ENCODE assay signal across 17 cellular contexts in genomic region chr2:121084137-121084680, GRCh38.
DNase-seq lines count a peak whose midpoint lies in the region; FAIRE-seq and TF ChIP-seq lines count a peak whose summit lies in the region.
"Had no signal": no experiment of that assay in that cellular context is flagged by ENCODE, and none has a peak within 500 bp of the region (broad histone marks: within the 10 kb centered on the region; RNA-seq: fewer than 3 reads in every experiment).

No MANE protein-coding gene starts in this region.

- H2BK120ac ChIP-seq in neuronal stem cell (ENCODE audit: low read depth, low read length) = no peak overlapping the region

- H3K9me3 ChIP-seq in HEK293 (ENCODE audit: control insufficient read depth, insufficient read depth, low read depth, low read length) (no peaks in the 10 kb centered on the region), neuronal stem cell (replicated peaks in 1 of 2; ENCODE audit: control insufficient read depth in 2 of 2, insufficient read depth in 1 of 2, low read depth in 1 of 2, low read length in 2 of 2) (no peaks in the 10 kb centered on the region)
- H3K9me3 ChIP-seq: BLaER1 treated with 17β-estradiol and CSF1 and Interleukin-3, amounts not matched to agents 10 nM and 100 nM; SJSA1 had no signal

- no peak overlapping the region for H3K4ac ChIP-seq in neuronal stem cell (ENCODE audit: low read length)

- no peak overlapping the region for H2BK12ac ChIP-seq in neuronal stem cell (ENCODE audit: low read length)

- no peak overlapping the region for H2BK15ac ChIP-seq in neuronal stem cell (ENCODE audit: low read length)

- TF ChIP-seq CTCF in HEK293 (tag by site-specific recombination; IDR thresholded peaks at IDR 0.05) = no peak
- TF ChIP-seq CTCF in bronchial epithelial cell (IDR thresholded peaks at IDR 0.05; ENCODE audit: insufficient read depth, low read length, severe bottlenecking) = no peak

- H3K79me1 ChIP-seq in neuronal stem cell (ENCODE audit: low read depth, low read length) = no peaks in the 10 kb centered on the region

- H3K9ac ChIP-seq in neuronal stem cell (ENCODE audit: low read depth, low read length, poor library complexity) = no peak overlapping the region
- H3K9ac ChIP-seq: BLaER1 treated with 17β-estradiol and CSF1 and Interleukin-3, amounts not matched to agents 10 nM and 100 nM had no signal

- no peak overlapping the region for H2AK5ac ChIP-seq in neuronal stem cell (ENCODE audit: low read depth, low read length)

- DNase-seq in DMS79 (lab: John Stamatoyannopoulos, UW) = peak; percentile 81
- DNase-seq in bronchial epithelial cell (ENCODE audit: low read depth) = peak; percentile 31
- DNase-seq in neuronal stem cell (ENCODE audit: low spot score) = no peak
- no peak for DNase-seq in NCI-H510A treated with DMSO at 0.1 percent for 48 hours (lab: John Stamatoyannopoulos, UW)
- no peak for DNase-seq in germinal center (ENCODE audit: low spot score)
- DNase-seq in RKO (ENCODE audit: low spot score) = no peak
- DNase-seq in NAMALWA (ENCODE audit: low spot score) = no peak
- DNase-seq: CD4-positive, alpha-beta T cell; NCI-H1092 treated with DMSO at 0.1 percent for 48 hours; NCI-H1436 treated with DMSO at 0.1 percent for 48 hours; NCI-H187 treated with DMSO at 0.1 percent for 48 hours; T-cell had no signal

- H3K4me2 ChIP-seq in neuronal stem cell (ENCODE audit: insufficient read depth, low read length, poor library complexity, severe bottlenecking) = no peak overlapping the region
- H3K4me2 ChIP-seq: BLaER1 treated with 17β-estradiol and CSF1 and Interleukin-3, amounts not matched to agents 10 nM and 100 nM had no signal

- no peaks in the 10 kb centered on the region for H3K4me1 ChIP-seq in HEK293 (ENCODE audit: control insufficient read depth, insufficient read depth, low read length)
- no peaks in the 10 kb centered on the region for H3K4me1 ChIP-seq in neuronal stem cell (ENCODE audit: control insufficient read depth in 2 of 2, insufficient read depth in 1 of 2, low read depth in 1 of 2, low read length in 2 of 2)
- H3K4me1 ChIP-seq: SJSA1 had no signal

- H3K27me3 ChIP-seq in bronchial epithelial cell (ENCODE audit: control insufficient read depth, insufficient read depth, low read length) = peaks cover 2% of the 10 kb centered on the region
- peaks cover 0 to 14% (median 4%) of the 10 kb centered on the region in 3 experiments for H3K27me3 ChIP-seq in neuronal stem cell (ENCODE audit: control insufficient read depth in 3 of 3, insufficient read depth in 3 of 3, low read depth in 1 of 3, low read length in 3 of 3)
- H3K27me3 ChIP-seq: BLaER1 treated with 17β-estradiol and CSF1 and Interleukin-3, amounts not matched to agents 10 nM and 100 nM; SJSA1 had no signal

- H3K36me3 ChIP-seq in HEK293 (ENCODE audit: control insufficient read depth in 2 of 2, insufficient read depth in 1 of 2, low read length in 2 of 2) (no peaks in the 10 kb centered on the region), bronchial epithelial cell (ENCODE audit: control insufficient read depth, insufficient read depth, low read length) (no peaks in the 10 kb centered on the region), neuronal stem cell (replicated peaks in 1 of 2; ENCODE audit: control insufficient read depth in 2 of 2, insufficient read depth in 2 of 2, low read length in 2 of 2) (no peaks in the 10 kb centered on the region)
- H3K36me3 ChIP-seq: BLaER1 treated with 17β-estradiol and CSF1 and Interleukin-3, amounts not matched to agents 10 nM and 100 nM; SJSA1 had no signal

- H4K91ac ChIP-seq in neuronal stem cell (ENCODE audit: low read depth, low read length, poor library complexity) = no peak overlapping the region

- no peak overlapping the region for H2BK5ac ChIP-seq in neuronal stem cell (ENCODE audit: low read length)

- H3K4me3 ChIP-seq in HEK293 (ENCODE audit: low read depth, low read length) = no peak overlapping the region
- H3K4me3 ChIP-seq in bronchial epithelial cell (ENCODE audit: low read depth, low read length) = no peak overlapping the region
- H3K4me3 ChIP-seq in neuronal stem cell (ENCODE audit: low read length in 2 of 2) = no peak overlapping the region
- H3K4me3 ChIP-seq: BLaER1 treated with 17β-estradiol and CSF1 and Interleukin-3, amounts not matched to agents 10 nM and 100 nM; SJSA1 had no signal

- H3K23ac ChIP-seq in neuronal stem cell (ENCODE audit: low read depth, low read length, poor library complexity) = no peak overlapping the region

- H3K27ac ChIP-seq in HEK293 (ENCODE audit: extremely low read depth, low read depth, low read length) = no peak overlapping the region
- no peak overlapping the region for H3K27ac ChIP-seq in neuronal stem cell (replicated peaks; ENCODE audit: low read length)
- H3K27ac ChIP-seq: BLaER1 treated with 17β-estradiol and CSF1 and Interleukin-3, amounts not matched to agents 10 nM and 100 nM; SJSA1 had no signal

- peak overlapping the region; percentile 19 for H3K18ac ChIP-seq in neuronal stem cell (ENCODE audit: low read length)

- WGBS in neuronal stem cell (ENCODE audit: extremely low coverage in 2 of 2, insufficient read length in 2 of 2, insufficient replicate concordance in 1 of 2), 2 donors = no CpG with 5 or more reads among the region's 15 CpGs

- no peak overlapping the region for H4K8ac ChIP-seq in neuronal stem cell (ENCODE audit: low read depth, low read length)

- no peak for FAIRE-seq in bronchial epithelial cell (lab: Jason Lieb, UNC)
- FAIRE-seq: A204.1, GM12892 had no signal

- POLR2A ChIA-PET in HEK293 (lab: Yijun Ruan, JAX) = interaction anchor here (0.5 to 0.6 kb wide), 2 partner anchors 287 to 565 kb away, joined by 3 to 6 read pairs; partner anchors contain the start of gene CLASP1

- no peak overlapping the region for H2AFZ ChIP-seq in neuronal stem cell (ENCODE audit: low read length)

- CTCF ChIA-PET in HEK293 (lab: Yijun Ruan, JAX) = interaction anchor here (0.6 to 4.6 kb wide), 14 partner anchors 8 to 1740 kb away, joined by 3 to 38 read pairs (median 4); no protein-coding TSS in a partner anchor

- H3K14ac ChIP-seq in neuronal stem cell (ENCODE audit: low read length) = no peak overlapping the region

TF ChIP-seq in HEK293, 187 proteins besides CTCF, POLR2A, EP300 and RAD21:
- TF ChIP-seq ZNF704 (tag by site-specific recombination; IDR thresholded peaks at IDR 0.05) (no peak), ATF2 (tag by site-specific recombination; IDR thresholded peaks at IDR 0.05; ENCODE audit: low read depth) (no peak), EGR2 (tag by site-specific recombination; IDR thresholded peaks at IDR 0.05; ENCODE audit: low read depth) (peak; percentile 34; the same call in 1 of the 2 replicates), ZFHX2 (tag by site-specific recombination; conservative IDR thresholded peaks at IDR 0.05) (peak; percentile 15; the same call in 1 of the 2 replicates)

Comparison
In these comparisons a context has a peak if more than half of its experiments do, and no peak if none do; other contexts are left out.
1. DNase-seq: peak in DMS79 (single experiment) and bronchial epithelial cell (single experiment); none in neuronal stem cell (single experiment), NCI-H510A treated with DMSO at 0.1 percent for 48 hours (single experiment), germinal center (single experiment), RKO (single experiment) and NAMALWA (single experiment).